Comparison of ENCODE assay signal across 28 cellular contexts in the genomic region with DNA sequence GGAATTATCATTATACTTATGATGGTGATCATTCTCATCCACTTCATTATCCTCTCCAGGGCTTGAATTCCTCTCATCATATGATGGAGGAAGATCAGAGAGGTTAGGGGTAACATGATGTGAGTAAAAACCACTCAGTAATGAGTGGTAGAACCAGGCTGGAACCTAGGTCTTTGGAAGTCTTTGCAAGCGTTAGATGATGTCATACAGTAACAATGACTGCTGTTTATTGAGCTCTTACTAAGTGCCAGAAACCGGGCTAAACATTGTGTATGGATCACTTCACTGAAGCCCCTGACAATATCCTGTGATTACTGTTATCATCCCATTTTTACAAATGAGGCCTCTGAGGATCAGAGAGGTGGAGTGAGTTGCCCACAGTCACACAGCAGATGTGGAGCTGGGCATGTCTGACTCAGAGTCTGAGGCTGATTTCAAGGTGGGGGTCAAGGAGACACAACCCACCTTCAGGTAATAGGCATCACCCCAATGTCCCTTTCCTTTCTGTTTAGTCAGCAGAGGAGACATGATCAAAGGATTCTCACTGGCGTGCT. TPM values are rescaled to one million over a fixed set of nuclear protein-coding genes. Genes with fewer than 3 reads are reported as not detected.
DNase-seq lines count a peak whose midpoint lies in the region; ATAC-seq, FAIRE-seq and TF ChIP-seq lines count a peak whose summit lies in the region.
"Had no signal": no experiment of that assay in that cellular context is flagged by ENCODE, and none has a peak within 500 bp of the region (broad histone marks: within the 10 kb centered on the region; RNA-seq: fewer than 3 reads in every experiment).

No MANE protein-coding gene starts in this region.

- no peaks in the 10 kb centered on the region for H3K9me3 ChIP-seq in HEK293 (ENCODE audit: control insufficient read depth, insufficient read depth, low read depth, low read length)
- H3K9me3 ChIP-seq in K562 (replicated peaks; ENCODE audit: control insufficient read depth, insufficient read depth, low read depth, low read length) = no peaks in the 10 kb centered on the region
- H3K9me3 ChIP-seq in neural progenitor cell (ENCODE audit: low read depth) = no peaks in the 10 kb centered on the region
- H3K9me3 ChIP-seq: BE2C, BLaER1 had no signal

- TF ChIP-seq CTCF in HEK293 (tag by site-specific recombination; IDR thresholded peaks at IDR 0.05) (no peak), K562 (IDR thresholded peaks at IDR 0.05 in 2 of 3, conservative IDR thresholded peaks at IDR 0.05 in 1 of 3; ENCODE audit: insufficient read depth in 2 of 3, low read depth in 1 of 3, low read length in 3 of 3) (no peak), neural progenitor cell (IDR thresholded peaks at IDR 0.05) (no peak)

- no peak overlapping the region for H3K4me3 Mint-ChIP-seq in neural progenitor cell
- H3K4me3 Mint-ChIP-seq: CD14-positive monocyte; CD4-positive, alpha-beta memory T cell; CD4-positive, CD25-positive, alpha-beta regulatory T cell; CD8-positive, alpha-beta memory T cell had no signal

- H3K9me1 ChIP-seq in K562 (ENCODE audit: control insufficient read depth, insufficient read depth, low read length) = no peaks in the 10 kb centered on the region

- no peak for DNase-seq in K562 (ENCODE audit: extremely low read depth in 1 of 4, low spot score in 3 of 4)
- DNase-seq in neural progenitor cell (ENCODE audit: low spot score) = no peak
- no peak for DNase-seq in iPS-NIHi11 (ENCODE audit: low spot score)
- no peak for DNase-seq in hypothalamus (lab: John Stamatoyannopoulos, UW)
- DNase-seq: 8988T; ACHN; BE2C; C1 segment of cervical spinal cord; CD4-positive, alpha-beta memory T cell; CD4-positive, CD25-positive, alpha-beta regulatory T cell; CD8-positive, alpha-beta memory T cell; COR-L47; DMS 273 treated with DMSO at 0.1 percent for 48 hours; DMS153; DMS53; DMS79; DND-41; EL; GDM1 had no signal

- in situ Hi-C loops in K562 (cut with MboI) = no loop called here

- no TSS peak for BruUV-seq in K562 (replicated peaks; lab: Mats Ljungman, UMichigan)

- H3K36me3 ChIP-seq in HEK293 (ENCODE audit: control insufficient read depth in 2 of 2, insufficient read depth in 1 of 2, low read length in 2 of 2) (no peaks in the 10 kb centered on the region), K562 (ENCODE audit: control insufficient read depth, insufficient read depth, low read length) (no peaks in the 10 kb centered on the region), neural progenitor cell (no peaks in the 10 kb centered on the region)
- H3K36me3 ChIP-seq: BE2C, BLaER1 had no signal

- H3K36me3 Mint-ChIP-seq in neural progenitor cell = no peaks in the 10 kb centered on the region
- H3K36me3 Mint-ChIP-seq: CD14-positive monocyte; CD4-positive, alpha-beta memory T cell; CD4-positive, CD25-positive, alpha-beta regulatory T cell; CD8-positive, alpha-beta memory T cell had no signal

- H3K79me2 ChIP-seq in K562 (ENCODE audit: control insufficient read depth, insufficient read depth, low read length) (no peaks in the 10 kb centered on the region), neural progenitor cell (ENCODE audit: low read depth) (no peaks in the 10 kb centered on the region)

- peaks cover 4% of the 10 kb centered on the region for H3F3A ChIP-seq in neural progenitor cell (ENCODE audit: low read depth)

- intact Hi-C loops in K562 (cut with micrococcal nuclease) = no loop called here

- peaks cover 16% of the 10 kb centered on the region for H3K27me3 Mint-ChIP-seq in neural progenitor cell (ENCODE audit: insufficient read depth, low read depth)

- H4K20me1 ChIP-seq in K562 (replicated peaks; ENCODE audit: control insufficient read depth, insufficient read depth, low read length) (no peaks in the 10 kb centered on the region), neural progenitor cell (ENCODE audit: low read depth) (no peaks in the 10 kb centered on the region)
- H4K20me1 ChIP-seq: BLaER1 had no signal

- TF ChIP-seq POLR2A in K562 (conservative IDR thresholded peaks at IDR 0.05) = no peak

- CTCF ChIA-PET in HEK293 (lab: Yijun Ruan, JAX) (no interaction called here), K562 (lab: Yijun Ruan, JAX; ENCODE audit: low intra/inter-chr PET ratio) (no interaction called here)

- no peak for TF ChIP-seq RAD21 in K562 (CRISPR knock-in tag; conservative IDR thresholded peaks at IDR 0.05 in 1 of 2, IDR thresholded peaks at IDR 0.05 in 1 of 2)

- 38% methylated on average over 3 of the region's 3 CpGs for WGBS in K562 (ENCODE audit: insufficient coverage, low coverage, missing lambda C conversion rate)

- no peak overlapping the region for H3K4me3 ChIP-seq in HEK293 (ENCODE audit: low read depth, low read length)
- no peak overlapping the region for H3K4me3 ChIP-seq in K562
- no peak overlapping the region for H3K4me3 ChIP-seq in neural progenitor cell
- H3K4me3 ChIP-seq: BLaER1, GM12878 had no signal

- peak overlapping the region; percentile 57 for H3K27ac Mint-ChIP-seq in neural progenitor cell
- H3K27ac Mint-ChIP-seq: CD14-positive monocyte; CD4-positive, alpha-beta memory T cell; CD4-positive, CD25-positive, alpha-beta regulatory T cell; CD8-positive, alpha-beta memory T cell had no signal

- H3K27me3 ChIP-seq in K562 (ENCODE audit: control insufficient read depth in 2 of 2, insufficient read depth in 2 of 2, low read length in 2 of 2) = peaks cover 3 to 15% of the 10 kb centered on the region in 2 experiments; a peak in 1 of 5 replicates
- no peaks in the 10 kb centered on the region for H3K27me3 ChIP-seq in neural progenitor cell
- H3K27me3 ChIP-seq: BE2C, BLaER1 had no signal

- no peak for FAIRE-seq in K562 (lab: Jason Lieb, UNC)
- FAIRE-seq: A204.1, GM12878, GM12892, GM18507 had no signal

- H3K4me1 ChIP-seq in HEK293 (ENCODE audit: control insufficient read depth, insufficient read depth, low read length) (no peaks in the 10 kb centered on the region), K562 (replicated peaks in 1 of 2; ENCODE audit: control insufficient read depth in 2 of 2, insufficient read depth in 2 of 2, low read length in 2 of 2) (peaks cover 0 to 3% of the 10 kb centered on the region in 2 experiments; a peak in 2 of 5 replicates), neural progenitor cell (peaks cover 35% of the 10 kb centered on the region)
- H3K4me1 ChIP-seq: BE2C had no signal

- H3K9ac ChIP-seq in K562 (ENCODE audit: insufficient read depth in 1 of 2, low read depth in 2 of 2, low read length in 2 of 2) = no peak overlapping the region
- no peak overlapping the region for H3K9ac ChIP-seq in neural progenitor cell
- H3K9ac ChIP-seq: BLaER1 had no signal

- H3K27ac ChIP-seq in HEK293 (ENCODE audit: extremely low read depth, low read depth, low read length) = no peak overlapping the region
- no peak overlapping the region for H3K27ac ChIP-seq in K562 (ENCODE audit: extremely low read depth, low read depth, low read length)
- H3K27ac ChIP-seq in neural progenitor cell = no peak overlapping the region
- H3K27ac ChIP-seq: BLaER1 had no signal

- ATAC-seq in K562 = no peak
- ATAC-seq: GM12878 had no signal

- H3K9me3 Mint-ChIP-seq in neural progenitor cell = no peaks in the 10 kb centered on the region

- H3K4me2 ChIP-seq in K562 (ENCODE audit: insufficient read depth, low read length) (no peak overlapping the region), neural progenitor cell (no peak overlapping the region)
- H3K4me2 ChIP-seq: BLaER1 had no signal

- peaks cover 34% of the 10 kb centered on the region for H3K4me1 Mint-ChIP-seq in neural progenitor cell
- H3K4me1 Mint-ChIP-seq: CD14-positive monocyte; CD4-positive, alpha-beta memory T cell; CD4-positive, CD25-positive, alpha-beta regulatory T cell; CD8-positive, alpha-beta memory T cell had no signal

- no peak for TF ChIP-seq EP300 in K562 (IDR thresholded peaks at IDR 0.05; ENCODE audit: low read length)

- POLR2A ChIA-PET in HEK293 (lab: Yijun Ruan, JAX) (no interaction called here), K562 (lab: Yijun Ruan, JAX) (interaction anchor here (1.2 kb wide), 1 partner anchor 10 kb away, joined by 3 read pairs; no protein-coding TSS in a partner anchor)

- H2AFZ ChIP-seq in K562 (ENCODE audit: low read depth, low read length) = no peak overlapping the region
- no peak overlapping the region for H2AFZ ChIP-seq in neural progenitor cell (replicated peaks)

TF ChIP-seq in HEK293, 187 proteins besides CTCF, POLR2A, EP300 and RAD21 (continues in another document):
- TF ChIP-seq ZNF768 (tag by site-specific recombination; IDR thresholded peaks at IDR 0.05) = 0 out of 2 replicates have a peak, but pooled peaks have one; percentile 42

TF ChIP-seq in K562, 482 proteins besides CTCF, POLR2A, EP300 and RAD21 (continues in another document):
- TF ChIP-seq RCOR1 (IDR thresholded peaks at IDR 0.05; ENCODE audit: borderline replicate concordance in 1 of 2, low read depth in 2 of 2, low read length in 2 of 2) = peak in 1 of 2 experiments; percentile 72; a peak in 2 of 4 replicates
- TF ChIP-seq, protein P1, sequence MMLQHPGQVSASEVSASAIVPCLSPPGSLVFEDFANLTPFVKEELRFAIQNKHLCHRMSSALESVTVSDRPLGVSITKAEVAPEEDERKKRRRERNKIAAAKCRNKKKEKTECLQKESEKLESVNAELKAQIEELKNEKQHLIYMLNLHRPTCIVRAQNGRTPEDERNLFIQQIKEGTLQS (IDR thresholded peaks at IDR 0.05) = peak; percentile 45; the same call in 1 of the 2 replicates
- TF ChIP-seq, protein P1 (CRISPR knock-in tag; conservative IDR thresholded peaks at IDR 0.05) = no peak

RNA-seq across cellular contexts. Expression of a gene that starts 19.5 kb away (rescaled TPM):
- 0.65 and 4.6 TPM in 2 replicates for total RNA-seq in K562 (2011; cell fraction: chromatin; rRNA removed; ENCODE audit: low replicate concordance)
- 0.33 and 1.8 TPM in 2 replicates for total RNA-seq in K562 (2011; cell fraction: nucleolus; rRNA removed)
- total RNA-seq in K562 (2011; cell fraction: nucleoplasm; rRNA removed) = 2.8 and 3.4 TPM in 2 replicates
- total RNA-seq in K562 (2014; rRNA removed) (4.0 and 4.9 TPM in 2 replicates), K562 (2014; rRNA removed; fragmentation: Illumina TruSeq; extraction: Trizol) (3.0 TPM in 2 replicates), K562 (2015; rRNA removed; fragmentation: Illumina TruSeq; extraction: Trizol) (13.9 and 14.1 TPM in 2 replicates), K562 (2021) (4.0 and 5.0 TPM in 2 replicates), neural progenitor cell (ENCODE audit: low replicate concordance) (3.0 and 6.6 TPM in 2 replicates)
- polyA plus RNA-seq in K562 (2011; rRNA removed) (0.88 and 0.91 TPM in 2 replicates), K562 (2014; fragmentation: Illumina TruSeq; extraction: Trizol) (2.8 and 5.2 TPM in 2 replicates), K562 (2014; fragmentation: Nextera tagmentation; extraction: Ambion mirVana) (under 1 TPM; 0.72 to 0.89 TPM), K562 (2014; rRNA removed) (4.1 and 6.0 TPM in 2 replicates)
- 0.15 and 0.38 TPM in 2 replicates for polyA plus RNA-seq in K562 (2011; cell fraction: cytosol; rRNA removed)
- polyA plus RNA-seq in K562 (2011; cell fraction: nucleus; rRNA removed) = 0.50 and 1.4 TPM in 2 replicates
- polyA plus RNA-seq in K562 (2012) = 9.3 and 12.5 TPM in 2 replicates
- 0.11 and 0.57 TPM in 2 replicates for polyA minus RNA-seq in K562 (2011; rRNA and poly(A)+ RNA removed)
- 1.2 TPM in 1 of 2 replicates, not detected in the other for polyA minus RNA-seq in K562 (2011; cell fraction: cytosol; rRNA and poly(A)+ RNA removed)
- 0.67 and 3.7 TPM in 2 replicates for polyA minus RNA-seq in K562 (2011; cell fraction: nucleus; rRNA and poly(A)+ RNA removed)
- total RNA-seq: A673; CD4-positive, alpha-beta memory T cell; CD8-positive, alpha-beta memory T cell; GM12878 had no signal
- polyA plus RNA-seq: AG04450; CD14-positive monocyte; CD4-positive, alpha-beta memory T cell had no signal
